Comparison of ENCODE assay signal across 11 cellular contexts in the genomic region with DNA sequence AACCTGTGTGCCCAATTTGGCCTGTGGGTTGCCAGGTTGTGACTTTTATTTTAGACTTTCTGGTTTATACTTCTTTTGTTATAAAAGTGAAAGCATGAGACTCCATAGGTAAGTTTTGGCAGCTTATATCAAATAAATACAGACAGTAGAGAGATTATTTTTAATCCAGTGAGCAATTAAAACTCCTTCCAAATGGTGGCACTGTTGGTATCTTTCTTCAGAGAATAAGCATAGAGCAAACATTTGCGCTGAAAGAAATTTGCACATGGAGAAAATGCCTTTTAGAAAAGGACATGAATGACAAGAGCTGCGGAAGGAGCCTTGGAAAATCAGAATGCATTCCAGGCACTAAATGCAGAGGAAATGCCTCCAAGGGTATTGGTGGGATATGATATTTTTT. TPM values are rescaled to one million over a fixed set of nuclear protein-coding genes. Genes with fewer than 3 reads are reported as not detected.
A peak's percentile ranks its signal among the peaks of the same experiment; 100 is the strongest.
DNase-seq lines count a peak whose midpoint lies in the region; ATAC-seq and TF ChIP-seq lines count a peak whose summit lies in the region.
"Had no signal": no experiment of that assay in that cellular context is flagged by ENCODE, and none has a peak within 500 bp of the region (broad histone marks: within the 10 kb centered on the region; RNA-seq: fewer than 3 reads in every experiment).

No MANE protein-coding gene starts in this region.

- no peaks in the 10 kb centered on the region for H3K36me3 ChIP-seq in mammary epithelial cell (ENCODE audit: insufficient read depth, low read length)
- H3K36me3 ChIP-seq in upper lobe of right lung: no peaks in the 10 kb centered on the region
- H3K36me3 ChIP-seq: ovary had no signal

- no peak overlapping the region for H3K27ac Mint-ChIP-seq in MCF 10A (ENCODE audit: low read depth, unreplicated experiment)
- H3K27ac Mint-ChIP-seq in activated T-cell treated with anti-CD3 and anti-CD28 coated beads, Interleukin-2, amount 50 U/mL, for 72 hours: no peak overlapping the region
- H3K27ac Mint-ChIP-seq: CD4-positive, alpha-beta T cell had no signal

- no peaks in the 10 kb centered on the region for H3K79me2 ChIP-seq in mammary epithelial cell (ENCODE audit: insufficient read depth, low read length)

- H3K36me3 Mint-ChIP-seq in MCF 10A (ENCODE audit: insufficient read depth, unreplicated experiment): no peaks in the 10 kb centered on the region
- no peaks in the 10 kb centered on the region for H3K36me3 Mint-ChIP-seq in activated T-cell treated with anti-CD3 and anti-CD28 coated beads, Interleukin-2, amount 50 U/mL, for 72 hours (ENCODE audit: insufficient read depth in 2 of 2)

- CTCF ChIA-PET in MCF 10A (lab: Yijun Ruan, JAX): interaction anchor here (0.6 to 2.5 kb wide), 11 partner anchors 10 to 1165 kb away, joined by 3 to 14 read pairs (median 3); no protein-coding TSS in a partner anchor
- CTCF ChIA-PET in mammary epithelial cell (lab: Charles Lee; ENCODE audit: low non-redundant PET): no interaction called here

- no peaks in the 10 kb centered on the region for H3K9me3 Mint-ChIP-seq in MCF 10A (ENCODE audit: unreplicated experiment)
- no peaks in the 10 kb centered on the region for H3K9me3 Mint-ChIP-seq in activated T-cell treated with anti-CD3 and anti-CD28 coated beads, Interleukin-2, amount 50 U/mL, for 72 hours
- H3K9me3 Mint-ChIP-seq: CD4-positive, alpha-beta T cell had no signal

- H3K27me3 Mint-ChIP-seq in MCF 10A (ENCODE audit: insufficient read depth, unreplicated experiment): no peaks in the 10 kb centered on the region
- no peaks in the 10 kb centered on the region for H3K27me3 Mint-ChIP-seq in activated T-cell treated with anti-CD3 and anti-CD28 coated beads, Interleukin-2, amount 50 U/mL, for 72 hours (ENCODE audit: low read depth)
- H3K27me3 Mint-ChIP-seq: CD4-positive, alpha-beta T cell had no signal

- H3K27ac ChIP-seq in mammary epithelial cell (ENCODE audit: insufficient read depth, low read depth, low read length) (no peak overlapping the region), upper lobe of right lung (no peak overlapping the region)
- H3K27ac ChIP-seq: ovary had no signal

- H3K27me3 ChIP-seq in mammary epithelial cell (ENCODE audit: insufficient read depth, low read length): no peaks in the 10 kb centered on the region
- no peaks in the 10 kb centered on the region for H3K27me3 ChIP-seq in upper lobe of right lung
- H3K27me3 ChIP-seq: ovary had no signal

- no peaks in the 10 kb centered on the region for H3K9me3 ChIP-seq in mammary epithelial cell (replicated peaks; ENCODE audit: insufficient read depth, low read length)
- H3K9me3 ChIP-seq in upper lobe of right lung: no peaks in the 10 kb centered on the region
- H3K9me3 ChIP-seq: ovary had no signal

- DNase-seq in MCF 10A (ENCODE audit: unreplicated experiment) (peak; percentile 15), mammary epithelial cell (no peak), OCI-M1 (lab: John Stamatoyannopoulos, UW) (peak; percentile 49), epithelial cell of esophagus (ENCODE audit: low read depth) (peak; percentile 26), upper lobe of right lung (no peak), lower leg skin (ENCODE audit: low spot score in 2 of 2) (no peak)
- no peak for DNase-seq in activated T-cell treated with anti-CD3 and anti-CD28 coated beads, Interleukin-2, amount 50 U/mL, for 72 hours
- DNase-seq: CD4-positive, alpha-beta T cell; ovary; stimulated activated CD4-positive, alpha-beta T cell treated with anti-CD3 and anti-CD28 coated beads, Interleukin-4, amount 100 ng/mL, for 1 hour had no signal

- POLR2A ChIA-PET in MCF 10A (lab: Yijun Ruan, JAX): interaction anchor here (0.7 kb wide), 1 partner anchor 47 kb away, joined by 3 read pairs; no protein-coding TSS in a partner anchor

- no peak overlapping the region for H3K9ac ChIP-seq in mammary epithelial cell (ENCODE audit: insufficient read depth, low read length)

- dilution Hi-C loops in mammary epithelial cell (cut with HindIII; ENCODE audit: low sequenced_read_pairs): no loop called here

- WGBS in mammary epithelial cell (ENCODE audit: low coverage, missing lambda C conversion rate): 55% methylated on average over 2 of the region's 2 CpGs
- WGBS in lower leg skin, 2 donors: 68 to 79% methylated on average over 2 of the region's 2 CpGs

- no peak overlapping the region for H2AFZ ChIP-seq in mammary epithelial cell (ENCODE audit: low read depth, low read length)

- H3K4me2 ChIP-seq in mammary epithelial cell (ENCODE audit: insufficient read depth, low read depth, low read length): no peak overlapping the region

- no peaks in the 10 kb centered on the region for H3K4me1 Mint-ChIP-seq in MCF 10A (ENCODE audit: insufficient read depth, unreplicated experiment)
- peaks cover 16% of the 10 kb centered on the region for H3K4me1 Mint-ChIP-seq in activated T-cell treated with anti-CD3 and anti-CD28 coated beads, Interleukin-2, amount 50 U/mL, for 72 hours (ENCODE audit: low read depth)

- BruUV-seq in MCF 10A (replicated peaks; lab: Mats Ljungman, UMichigan): no TSS peak
- no TSS peak for BruUV-seq in mammary epithelial cell (replicated peaks; lab: Mats Ljungman, UMichigan)

- in situ Hi-C loops in mammary epithelial cell (cut with MboI; ENCODE audit: low sequenced_read_pairs in 2 of 2): no loop called here

- ATAC-seq in upper lobe of right lung: no peak
- ATAC-seq in GM21367 (IDR thresholded peaks at IDR 0.05; ENCODE audit: unreplicated experiment): no peak
- ATAC-seq in activated T-cell treated with anti-CD3 and anti-CD28 coated beads, Interleukin-2, amount 50 U/mL, for 72 hours (replicated peaks in 1 of 2): no peak

- no peak for TF ChIP-seq CTCF in MCF 10A (IDR thresholded peaks at IDR 0.05; ENCODE audit: unreplicated experiment)
- TF ChIP-seq CTCF in mammary epithelial cell (conservative IDR thresholded peaks at IDR 0.05 in 1 of 2, IDR thresholded peaks at IDR 0.05 in 1 of 2; ENCODE audit: extremely low read depth in 1 of 2, insufficient read depth in 1 of 2, low read depth in 1 of 2, low read length in 2 of 2): peak in 1 of 2 donors; percentile 44
- TF ChIP-seq CTCF in epithelial cell of esophagus (IDR thresholded peaks at IDR 0.05; ENCODE audit: insufficient read depth, low read depth, low read length, missing control alignments): peak; percentile 24
- TF ChIP-seq CTCF in upper lobe of right lung (IDR thresholded peaks at IDR 0.05): peak; percentile 13
- no peak for TF ChIP-seq CTCF in lower leg skin (IDR thresholded peaks at IDR 0.05)

- intact Hi-C loops in MCF 10A (cut with micrococcal nuclease) (loop anchor here (2.0 to 5.0 kb wide), 2 partner anchors 47 to 167 kb away; a partner anchor contains a TSS), mammary epithelial cell (cut with micrococcal nuclease) (loop anchor here (5.0 kb wide), 1 partner anchor 1148 kb away; no protein-coding TSS in a partner anchor), upper lobe of right lung (cut with DNase I) (no loop called here), lower leg skin (cut with DNase I; ENCODE audit: low total_unique reads) (no loop called here)

- H3K4me1 ChIP-seq in mammary epithelial cell (ENCODE audit: insufficient read depth, low read length) (no peaks in the 10 kb centered on the region), upper lobe of right lung (no peaks in the 10 kb centered on the region)

- H4K20me1 ChIP-seq in mammary epithelial cell (ENCODE audit: insufficient read depth, low read length): no peaks in the 10 kb centered on the region

- H3K4me3 ChIP-seq in mammary epithelial cell (replicated peaks in 1 of 3; ENCODE audit: insufficient read depth in 1 of 3, low read depth in 2 of 3, low read length in 3 of 3) (no peak overlapping the region), epithelial cell of esophagus (ENCODE audit: low read length) (no peak overlapping the region), upper lobe of right lung (no peak overlapping the region), lower leg skin (ENCODE audit: low read depth, poor library complexity, severe bottlenecking) (no peak overlapping the region)
- H3K4me3 ChIP-seq: ovary had no signal

- TF ChIP-seq POLR2A in lower leg skin (IDR thresholded peaks at IDR 0.05): no peak

- no peak overlapping the region for H3K4me3 Mint-ChIP-seq in MCF 10A (ENCODE audit: unreplicated experiment)
- H3K4me3 Mint-ChIP-seq in activated T-cell treated with anti-CD3 and anti-CD28 coated beads, Interleukin-2, amount 50 U/mL, for 72 hours: no peak overlapping the region
- H3K4me3 Mint-ChIP-seq: CD4-positive, alpha-beta T cell had no signal

RNA-seq across cellular contexts. Expression of a gene that starts 46.1 kb away (rescaled TPM):
- total RNA-seq in MCF 10A (2022) (64.7 and 64.8 TPM in 2 replicates), mammary epithelial cell (10 to 100 TPM; 64.1 to 72.0 TPM), upper lobe of right lung (43.4 TPM), lower leg skin (10 to 100 TPM; 49.9 to 57.6 (median 52.1) TPM)
- 19.3 TPM for polyA plus RNA-seq in mammary epithelial cell
- 54.2 TPM for polyA minus RNA-seq in mammary epithelial cell
- total RNA-seq in activated T-cell treated with anti-CD3 and anti-CD28 coated beads, Interleukin-2, amount 50 U/mL, for 72 hours: 10 to 100 TPM; 65.2 to 65.4 TPM

Comparison
In these comparisons a context has a peak if more than half of its experiments do, and no peak if none do; other contexts are left out.
1. DNase-seq: peak in MCF 10A (single experiment), OCI-M1 (single experiment) and epithelial cell of esophagus (single experiment); none in mammary epithelial cell (single experiment), upper lobe of right lung (single experiment), lower leg skin (0 of 2) and activated T-cell treated with anti-CD3 and anti-CD28 coated beads, Interleukin-2, amount 50 U/mL, for 72 hours (0 of 2).
2. CTCF ChIP-seq: peak in epithelial cell of esophagus (single experiment) and upper lobe of right lung (single experiment); none in MCF 10A (single experiment) and lower leg skin (0 of 3).
3. intact Hi-C loops: an anchor here in MCF 10A (2.0 to 5.0 kb wide) and mammary epithelial cell (5.0 kb wide); none called in upper lobe of right lung and lower leg skin.